Comparison of ENCODE assay signal across 1 cellular context in genomic region chr1:46303038-46303871, GRCh38.
TF ChIP-seq lines count a peak whose summit lies in the region.

Gene LRRC41, minus strand, starts transcription at chr1:46303616. Its CDS starts 294 bp downstream, at chr1:46303322.
Gene UQCRH, plus strand, starts transcription at chr1:46303698. Its CDS starts 69 bp downstream, at chr1:46303767.

TF ChIP-seq in HEK293, 187 proteins besides CTCF, POLR2A, EP300 and RAD21 (continued from another document):
- TF ChIP-seq ZNF558 (tag by site-specific recombination; IDR thresholded peaks at IDR 0.05), result 0 out of 2 replicates have a peak, but pooled peaks have one; percentile 16
- TF ChIP-seq ZNF639 (tag by site-specific recombination; IDR thresholded peaks at IDR 0.05), result peak; percentile 93
- TF ChIP-seq ZNF239 (tag by site-specific recombination; IDR thresholded peaks at IDR 0.05), result no peak
- peak; percentile 70; the same call in 1 of the 2 replicates for TF ChIP-seq ZBTB20 (tag by site-specific recombination; IDR thresholded peaks at IDR 0.05)
